Comparison of ENCODE assay signal across 2 cellular contexts in genomic region chr2:167820488-167820887, GRCh38.
A peak's percentile ranks its signal among the peaks of the same experiment; 100 is the strongest.
TF ChIP-seq lines count a peak whose summit lies in the region.

No MANE protein-coding gene starts in this region.

TF ChIP-seq in HepG2, 621 proteins besides CTCF, POLR2A, EP300 and RAD21:
- TF ChIP-seq, protein P1, sequence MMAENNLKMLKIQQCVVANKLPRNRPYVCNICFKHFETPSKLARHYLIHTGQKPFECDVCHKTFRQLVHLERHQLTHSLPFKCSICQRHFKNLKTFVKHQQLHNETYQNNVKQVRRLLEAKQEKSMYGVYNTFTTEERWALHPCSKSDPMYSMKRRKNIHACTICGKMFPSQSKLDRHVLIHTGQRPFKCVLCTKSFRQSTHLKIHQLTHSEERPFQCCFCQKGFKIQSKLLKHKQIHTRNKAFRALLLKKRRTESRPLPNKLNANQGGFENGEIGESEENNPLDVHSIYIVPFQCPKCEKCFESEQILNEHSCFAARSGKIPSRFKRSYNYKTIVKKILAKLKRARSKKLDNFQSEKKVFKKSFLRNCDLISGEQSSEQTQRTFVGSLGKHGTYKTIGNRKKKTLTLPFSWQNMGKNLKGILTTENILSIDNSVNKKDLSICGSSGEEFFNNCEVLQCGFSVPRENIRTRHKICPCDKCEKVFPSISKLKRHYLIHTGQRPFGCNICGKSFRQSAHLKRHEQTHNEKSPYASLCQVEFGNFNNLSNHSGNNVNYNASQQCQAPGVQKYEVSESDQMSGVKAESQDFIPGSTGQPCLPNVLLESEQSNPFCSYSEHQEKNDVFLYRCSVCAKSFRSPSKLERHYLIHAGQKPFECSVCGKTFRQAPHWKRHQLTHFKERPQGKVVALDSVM (CRISPR knock-in tag; IDR thresholded peaks at IDR 0.05) = no peak
- peak; percentile 98 for TF ChIP-seq ZNF12 (CRISPR knock-in tag; IDR thresholded peaks at IDR 0.05)

TF ChIP-seq in K562, 482 proteins besides CTCF, POLR2A, EP300 and RAD21 (continued from another document):
- TF ChIP-seq ZNF12 (CRISPR knock-in tag; IDR thresholded peaks at IDR 0.05) = peak; percentile 93
- no peak for TF ChIP-seq ZNF707 (CRISPR knock-in tag; conservative IDR thresholded peaks at IDR 0.05)
- TF ChIP-seq GABPB1 (CRISPR knock-in tag; IDR thresholded peaks at IDR 0.05) = no peak
- no peak for TF ChIP-seq ZNF77 (CRISPR knock-in tag; IDR thresholded peaks at IDR 0.05)
